ENCODE assay signal across 9 cellular contexts in the genomic region with DNA sequence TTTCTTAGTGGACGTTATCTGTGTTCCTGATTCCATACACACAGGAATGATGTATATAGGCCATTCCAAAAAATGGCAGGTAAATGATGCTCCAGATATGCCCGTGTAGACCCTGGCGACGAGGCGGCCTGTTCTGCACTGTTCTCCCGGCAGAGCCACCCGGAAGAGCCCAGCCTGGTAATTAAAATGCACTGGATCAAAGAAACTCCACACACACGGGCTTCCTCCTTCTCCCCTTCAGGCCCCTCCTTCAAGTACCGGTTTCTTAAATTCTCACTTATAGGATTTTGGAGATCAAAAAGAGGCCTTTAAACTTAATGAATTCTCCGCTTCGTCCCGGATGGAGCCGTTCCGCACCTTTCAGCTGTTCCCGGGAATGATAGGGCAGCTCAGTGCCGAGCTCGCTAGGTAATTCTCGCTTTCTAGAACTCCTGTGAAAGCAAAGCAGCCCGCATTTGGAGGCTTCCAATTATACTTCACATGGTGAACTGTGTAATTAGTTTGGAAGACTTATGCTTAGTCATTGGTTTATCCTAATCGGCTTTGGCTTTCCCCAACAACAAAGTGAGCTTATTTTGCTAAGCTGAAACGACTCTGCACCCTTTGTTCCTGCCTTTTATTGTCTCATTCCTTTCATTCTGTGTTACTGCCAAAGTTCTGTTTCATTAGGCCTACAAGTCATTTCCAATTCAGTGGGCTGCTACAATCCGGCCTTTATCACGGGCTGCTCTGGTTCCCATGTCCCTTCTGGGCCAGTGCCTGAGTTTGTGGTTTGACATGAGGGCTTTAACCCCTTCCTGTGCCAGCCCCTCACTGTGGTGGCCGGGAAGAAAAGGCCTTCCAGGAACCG.
A peak's percentile ranks its signal among the peaks of the same experiment; 100 is the strongest.
DNase-seq lines count a peak whose midpoint lies in the region; ATAC-seq and TF ChIP-seq lines count a peak whose summit lies in the region.
"Had no signal": no experiment of that assay in that cellular context is flagged by ENCODE, and none has a peak within 500 bp of the region (broad histone marks: within the 10 kb centered on the region; RNA-seq: fewer than 3 reads in every experiment).

No MANE protein-coding gene starts in this region.

- no peaks in the 10 kb centered on the region for H3F3A ChIP-seq in SK-N-SH (replicated peaks; ENCODE audit: insufficient read depth)

- DNase-seq in Jurkat, Clone E6-1 (ENCODE audit: low read depth, low spot score) = peak; percentile 19
- no peak for DNase-seq in T1000 (lab: John Stamatoyannopoulos, UW)
- DNase-seq in NCI-H774 (lab: John Stamatoyannopoulos, UW) = no peak
- DNase-seq in SK-N-SH = no peak
- DNase-seq: MV-4-11 had no signal

- no peak for TF ChIP-seq RAD21 in SK-N-SH (IDR thresholded peaks at IDR 0.05; ENCODE audit: low read length)

- peaks cover 0 to 4% (median 0%) of the 10 kb centered on the region in 11 experiments; a peak in 1 of 22 replicates for H3K9me3 ChIP-seq in BLaER1 treated with 17β-estradiol and CSF1 and Interleukin-3, amounts not matched to agents 10 nM and 100 nM (replicated peaks in 1 of 11)
- H3K9me3 ChIP-seq in mucosa of stomach (ENCODE audit: control insufficient read depth, low read length) = no peaks in the 10 kb centered on the region
- no peaks in the 10 kb centered on the region for H3K9me3 ChIP-seq in SK-N-SH

- H3K27me3 ChIP-seq in BLaER1 treated with 17β-estradiol and CSF1 and Interleukin-3, amounts not matched to agents 10 nM and 100 nM = no peaks in the 10 kb centered on the region
- H3K27me3 ChIP-seq in mucosa of stomach (ENCODE audit: control insufficient read depth, insufficient read depth, low read length) = no peaks in the 10 kb centered on the region
- H3K27me3 ChIP-seq in SK-N-SH (ENCODE audit: insufficient read depth) = no peaks in the 10 kb centered on the region

- TF ChIP-seq EP300 in SK-N-SH (IDR thresholded peaks at IDR 0.05; ENCODE audit: borderline replicate concordance in 1 of 2, low read depth in 1 of 2, low read length in 1 of 2) = no peak

- H2AFZ ChIP-seq in SK-N-SH (ENCODE audit: low read depth) = no peak overlapping the region

- peak overlapping the region; percentile 54 for H3K27ac Mint-ChIP-seq in dendritic cell treated with granulocyte-macrophage colony-stimulating factor and Interleukin-4, amounts not matched to agents 40 ng/mL and 50 ng/mL, for 4 days

- H3K27me3 Mint-ChIP-seq in dendritic cell treated with granulocyte-macrophage colony-stimulating factor and Interleukin-4, amounts not matched to agents 40 ng/mL and 50 ng/mL, for 4 days = no peaks in the 10 kb centered on the region

- no peaks in the 10 kb centered on the region for H3K79me2 ChIP-seq in SK-N-SH (ENCODE audit: insufficient read depth)

- WGBS in SK-N-SH (ENCODE audit: low lambda C conversion rate) = 84% methylated on average over 25 of the region's 25 CpGs

- peak overlapping the region; percentile 30 for H3K4me3 Mint-ChIP-seq in dendritic cell treated with granulocyte-macrophage colony-stimulating factor and Interleukin-4, amounts not matched to agents 40 ng/mL and 50 ng/mL, for 4 days

- H3K4me3 ChIP-seq in BLaER1 treated with 17β-estradiol and CSF1 and Interleukin-3, amounts not matched to agents 10 nM and 100 nM = peak overlapping the region in 4 of 10 experiments; percentile 10 to 45 (median 18); a peak in 6 of 20 replicates
- no peak overlapping the region for H3K4me3 ChIP-seq in Jurkat, Clone E6-1 (ENCODE audit: low read length)
- no peak overlapping the region for H3K4me3 ChIP-seq in mucosa of stomach (ENCODE audit: low read length)
- no peak overlapping the region for H3K4me3 ChIP-seq in SK-N-SH (ENCODE audit: low read depth in 2 of 2, low read length in 1 of 2)

- peak overlapping the region in 10 of 11 experiments; percentile 15 to 79 (median 73); a peak in 19 of 22 replicates for H3K27ac ChIP-seq in BLaER1 treated with 17β-estradiol and CSF1 and Interleukin-3, amounts not matched to agents 10 nM and 100 nM
- peak overlapping the region in 1 of 2 experiments; percentile 53; a peak in 2 of 4 replicates for H3K27ac ChIP-seq in SK-N-SH (ENCODE audit: low read depth in 2 of 2, low read length in 1 of 2)

- H3K36me3 ChIP-seq in BLaER1 treated with 17β-estradiol and CSF1 and Interleukin-3, amounts not matched to agents 10 nM and 100 nM = peaks cover 13 to 71% (median 40%) of the 10 kb centered on the region in 11 experiments; a peak in 20 of 22 replicates
- H3K36me3 ChIP-seq in mucosa of stomach (ENCODE audit: control insufficient read depth, insufficient read depth, low read length) (no peaks in the 10 kb centered on the region), SK-N-SH (replicated peaks in 1 of 2; ENCODE audit: control insufficient read depth in 1 of 2, insufficient read depth in 2 of 2, low read length in 1 of 2) (peaks cover 0 to 24% of the 10 kb centered on the region in 2 experiments)

- ATAC-seq in HG02981 (IDR thresholded peaks at IDR 0.05; ENCODE audit: unreplicated experiment) = no peak

- POLR2A ChIA-PET in SK-N-SH (lab: Yijun Ruan, JAX) = no interaction called here

- peaks cover 6% of the 10 kb centered on the region for H3K36me3 Mint-ChIP-seq in dendritic cell treated with granulocyte-macrophage colony-stimulating factor and Interleukin-4, amounts not matched to agents 40 ng/mL and 50 ng/mL, for 4 days (ENCODE audit: low read depth)

- peaks cover 0 to 73% (median 0%) of the 10 kb centered on the region in 11 experiments; a peak in 5 of 22 replicates for H4K20me1 ChIP-seq in BLaER1 treated with 17β-estradiol and CSF1 and Interleukin-3, amounts not matched to agents 10 nM and 100 nM
- H4K20me1 ChIP-seq in SK-N-SH (ENCODE audit: insufficient read depth) = no peaks in the 10 kb centered on the region

- peak overlapping the region; percentile 75 to 87 (median 79) for H3K4me2 ChIP-seq in BLaER1 treated with 17β-estradiol and CSF1 and Interleukin-3, amounts not matched to agents 10 nM and 100 nM
- no peak overlapping the region for H3K4me2 ChIP-seq in SK-N-SH

- CTCF ChIA-PET in SK-N-SH (lab: Yijun Ruan, JAX) = interaction anchor here (0.6 to 1.6 kb wide), 3 partner anchors 14 to 29 kb away, joined by 3 to 4 read pairs (median 3); no protein-coding TSS in a partner anchor

- H3K9me3 Mint-ChIP-seq in dendritic cell treated with granulocyte-macrophage colony-stimulating factor and Interleukin-4, amounts not matched to agents 40 ng/mL and 50 ng/mL, for 4 days = no peaks in the 10 kb centered on the region

- intact Hi-C loops in dendritic cell treated with granulocyte-macrophage colony-stimulating factor and Interleukin-4, amounts not matched to agents 40 ng/mL and 50 ng/mL, for 4 days (cut with micrococcal nuclease) = no loop called here

- H3K9ac ChIP-seq in BLaER1 treated with 17β-estradiol and CSF1 and Interleukin-3, amounts not matched to agents 10 nM and 100 nM = peak overlapping the region in 9 of 11 experiments; percentile 50 to 76 (median 67); a peak in 18 of 22 replicates
- H3K9ac ChIP-seq in mucosa of stomach (ENCODE audit: low read length) = peak overlapping the region; percentile 27
- H3K9ac ChIP-seq in SK-N-SH = no peak overlapping the region

- H3K9me2 ChIP-seq in SK-N-SH = no peaks in the 10 kb centered on the region

- H3K4me1 ChIP-seq in BLaER1 treated with 17β-estradiol and CSF1 and Interleukin-3, amounts not matched to agents 10 nM and 100 nM = peaks cover 38 to 97% (median 71%) of the 10 kb centered on the region in 10 experiments
- H3K4me1 ChIP-seq in mucosa of stomach (ENCODE audit: control insufficient read depth, insufficient read depth, low read length) = peaks cover 40% of the 10 kb centered on the region
- H3K4me1 ChIP-seq in SK-N-SH (ENCODE audit: control insufficient read depth in 1 of 2, insufficient read depth in 2 of 2, low read depth in 1 of 2, low read length in 1 of 2) = peaks cover 5 to 55% of the 10 kb centered on the region in 2 experiments; a peak in 3 of 4 replicates

- H3K4me1 Mint-ChIP-seq in dendritic cell treated with granulocyte-macrophage colony-stimulating factor and Interleukin-4, amounts not matched to agents 40 ng/mL and 50 ng/mL, for 4 days (ENCODE audit: low read depth) = peaks cover 32% of the 10 kb centered on the region

- no peak for TF ChIP-seq CTCF in SK-N-SH (IDR thresholded peaks at IDR 0.05)

TF ChIP-seq in SK-N-SH, 30 proteins besides CTCF, POLR2A, EP300 and RAD21 (continues in another document):
- TF ChIP-seq EZH2phosphoT487 (IDR thresholded peaks at IDR 0.05; ENCODE audit: borderline replicate concordance, low read depth) (no peak), GATA2 (CRISPR knock-in tag; IDR thresholded peaks at IDR 0.05) (no peak), TAF1 (IDR thresholded peaks at IDR 0.05; ENCODE audit: borderline replicate concordance, low read depth, low read length) (no peak), ELF1 (IDR thresholded peaks at IDR 0.05) (no peak), MXI1 (IDR thresholded peaks at IDR 0.05; ENCODE audit: low read depth, low read length) (no peak), GABPA (IDR thresholded peaks at IDR 0.05; ENCODE audit: low read depth) (no peak), SIN3A (IDR thresholded peaks at IDR 0.05; ENCODE audit: borderline replicate concordance, low read depth, low read length) (no peak), RCOR1 (IDR thresholded peaks at IDR 0.05; ENCODE audit: low read length) (no peak)
- TF ChIP-seq, protein P1, sequence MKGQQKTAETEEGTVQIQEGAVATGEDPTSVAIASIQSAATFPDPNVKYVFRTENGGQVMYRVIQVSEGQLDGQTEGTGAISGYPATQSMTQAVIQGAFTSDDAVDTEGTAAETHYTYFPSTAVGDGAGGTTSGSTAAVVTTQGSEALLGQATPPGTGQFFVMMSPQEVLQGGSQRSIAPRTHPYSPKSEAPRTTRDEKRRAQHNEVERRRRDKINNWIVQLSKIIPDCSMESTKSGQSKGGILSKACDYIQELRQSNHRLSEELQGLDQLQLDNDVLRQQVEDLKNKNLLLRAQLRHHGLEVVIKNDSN (IDR thresholded peaks at IDR 0.05; ENCODE audit: borderline replicate concordance, low read depth) = no peak
- TF ChIP-seq, protein P2, sequence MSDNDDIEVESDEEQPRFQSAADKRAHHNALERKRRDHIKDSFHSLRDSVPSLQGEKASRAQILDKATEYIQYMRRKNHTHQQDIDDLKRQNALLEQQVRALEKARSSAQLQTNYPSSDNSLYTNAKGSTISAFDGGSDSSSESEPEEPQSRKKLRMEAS (IDR thresholded peaks at IDR 0.05; ENCODE audit: low read depth) = no peak
